16 cellular contexts compared by ENCODE assay signal in genomic region chr17:46143827-46144236, GRCh38.
DNase-seq lines count a peak whose midpoint lies in the region; ATAC-seq and TF ChIP-seq lines count a peak whose summit lies in the region.
"Had no signal": no experiment of that assay in that cellular context is flagged by ENCODE, and none has a peak within 500 bp of the region (broad histone marks: within the 10 kb centered on the region; RNA-seq: fewer than 3 reads in every experiment).

No MANE protein-coding gene starts in this region.

- TF ChIP-seq CTCF in KMS-11 (conservative IDR thresholded peaks at IDR 0.05; ENCODE audit: low read depth, low read length) (no peak), GM20000 (IDR thresholded peaks at IDR 0.05; ENCODE audit: extremely low read depth, missing control alignments) (no peak)

- no peaks in the 10 kb centered on the region for H3K27me3 ChIP-seq in KMS-11 (ENCODE audit: insufficient read depth, low read depth)
- H3K27me3 ChIP-seq: BLaER1 treated with 17β-estradiol and CSF1 and Interleukin-3, amounts not matched to agents 10 nM and 100 nM; foreskin keratinocyte; uterus had no signal

- H4K20me1 ChIP-seq in KMS-11 (ENCODE audit: insufficient read depth) = peaks cover 39% of the 10 kb centered on the region

- H3K79me2 ChIP-seq in KMS-11 (ENCODE audit: insufficient read depth, low read depth) = peaks cover 99% of the 10 kb centered on the region

- DNase-seq in COLO829 (ENCODE audit: low spot score) (peak; percentile 61), caudate nucleus (lab: John Stamatoyannopoulos, UW) (no peak), pons (ENCODE audit: low spot score) (peak; percentile 73), DMS53 treated with DMSO at 0.1 percent for 48 hours (lab: John Stamatoyannopoulos, UW; ENCODE audit: unreplicated experiment) (no peak), GM20000 (ENCODE audit: low spot score) (no peak)
- DNase-seq: activated naive CD8-positive, alpha-beta T cell treated with anti-CD3 and anti-CD28 coated beads, Interleukin-2, amount 10 ng/mL, durations not matched to agents 7 days and 5 days; foreskin keratinocyte; NCI-H1694 treated with DMSO at 0.1 percent for 48 hours; NCI-H446 treated with DMSO at 0.1 percent for 48 hours; nucleus accumbens; OCI-M1; uterus had no signal

- no peak for ATAC-seq in GM21825 (IDR thresholded peaks at IDR 0.05; ENCODE audit: unreplicated experiment)
- ATAC-seq: foreskin keratinocyte, HCT116 had no signal

- H3K9ac ChIP-seq in KMS-11 = peak overlapping the region; percentile 12; the same call in 1 of the 2 replicates

- H3K4me2 ChIP-seq in KMS-11 = peak overlapping the region; percentile 75

- H3K27ac ChIP-seq in KMS-11 = peak overlapping the region; percentile 63
- H3K27ac ChIP-seq in caudate nucleus (ENCODE audit: low read depth, low read length) = peak overlapping the region; percentile 36
- H3K27ac ChIP-seq: BLaER1 treated with 17β-estradiol and CSF1 and Interleukin-3, amounts not matched to agents 10 nM and 100 nM; foreskin keratinocyte; uterus had no signal

- no peaks in the 10 kb centered on the region for H3K36me3 ChIP-seq in KMS-11 (ENCODE audit: insufficient read depth)
- H3K36me3 ChIP-seq: uterus had no signal

- H2AFZ ChIP-seq in KMS-11 (ENCODE audit: low read depth) = no peak overlapping the region

- peaks cover 98% of the 10 kb centered on the region for H3K4me1 ChIP-seq in KMS-11 (ENCODE audit: low read depth, poor library complexity, severe bottlenecking)

- no peak overlapping the region for H3K4me3 ChIP-seq in KMS-11 (IDR thresholded peaks at IDR 0.05; ENCODE audit: insufficient read depth, low read depth, low read length)
- H3K4me3 ChIP-seq: BLaER1 treated with 17β-estradiol and CSF1 and Interleukin-3, amounts not matched to agents 10 nM and 100 nM; uterus had no signal

Comparison
In these comparisons a context has a peak if more than half of its experiments do, and no peak if none do; other contexts are left out.
1. DNase-seq: peak in COLO829 (single experiment) and pons (single experiment); none in caudate nucleus (0 of 61), DMS53 treated with DMSO at 0.1 percent for 48 hours (single experiment) and GM20000 (single experiment).